In the genomic region with DNA sequence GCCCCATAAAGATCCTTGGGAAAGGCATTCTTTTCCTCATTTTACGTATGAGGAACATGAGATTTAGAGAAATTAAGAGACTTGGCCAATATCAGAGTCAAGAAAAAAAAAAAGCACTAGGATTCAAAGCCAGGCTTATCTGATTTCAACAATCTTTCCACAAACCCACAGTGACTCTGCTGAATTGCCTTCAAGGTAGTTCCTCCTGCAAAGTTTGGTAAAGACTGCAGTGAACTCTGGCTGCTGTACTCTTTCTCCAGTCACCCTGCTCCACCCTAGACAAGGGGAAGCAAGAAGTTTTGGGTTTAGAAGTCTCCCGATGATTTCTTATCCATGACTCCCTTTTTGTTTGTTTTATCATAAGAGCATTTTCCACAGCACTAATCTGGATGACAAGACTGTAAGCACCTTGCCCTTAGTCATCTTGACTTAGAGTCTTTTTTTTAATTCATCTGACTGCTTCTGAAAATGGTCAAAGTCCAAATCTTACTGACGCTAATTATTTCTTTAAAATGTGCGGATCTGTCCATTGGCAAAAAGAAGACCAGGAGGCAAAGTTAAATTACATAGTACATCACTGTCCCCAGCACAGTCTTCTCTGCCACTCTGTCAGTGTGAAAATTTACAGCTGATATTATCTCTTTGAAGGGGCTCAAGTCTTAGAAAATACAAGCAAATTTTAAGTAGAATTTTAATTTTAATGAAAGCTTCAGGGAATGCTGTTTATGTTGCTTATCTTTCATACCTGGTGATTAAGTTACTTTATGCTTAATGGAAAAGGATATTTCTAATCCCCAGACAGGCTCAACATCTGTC, we compare ENCODE assay signal across 1 cellular context.
TF ChIP-seq lines count a peak whose summit lies in the region.

No MANE protein-coding gene starts in this region.

TF ChIP-seq in K562, 482 proteins besides CTCF, POLR2A, EP300 and RAD21 (continued from another document):
- TF ChIP-seq, protein P1, sequence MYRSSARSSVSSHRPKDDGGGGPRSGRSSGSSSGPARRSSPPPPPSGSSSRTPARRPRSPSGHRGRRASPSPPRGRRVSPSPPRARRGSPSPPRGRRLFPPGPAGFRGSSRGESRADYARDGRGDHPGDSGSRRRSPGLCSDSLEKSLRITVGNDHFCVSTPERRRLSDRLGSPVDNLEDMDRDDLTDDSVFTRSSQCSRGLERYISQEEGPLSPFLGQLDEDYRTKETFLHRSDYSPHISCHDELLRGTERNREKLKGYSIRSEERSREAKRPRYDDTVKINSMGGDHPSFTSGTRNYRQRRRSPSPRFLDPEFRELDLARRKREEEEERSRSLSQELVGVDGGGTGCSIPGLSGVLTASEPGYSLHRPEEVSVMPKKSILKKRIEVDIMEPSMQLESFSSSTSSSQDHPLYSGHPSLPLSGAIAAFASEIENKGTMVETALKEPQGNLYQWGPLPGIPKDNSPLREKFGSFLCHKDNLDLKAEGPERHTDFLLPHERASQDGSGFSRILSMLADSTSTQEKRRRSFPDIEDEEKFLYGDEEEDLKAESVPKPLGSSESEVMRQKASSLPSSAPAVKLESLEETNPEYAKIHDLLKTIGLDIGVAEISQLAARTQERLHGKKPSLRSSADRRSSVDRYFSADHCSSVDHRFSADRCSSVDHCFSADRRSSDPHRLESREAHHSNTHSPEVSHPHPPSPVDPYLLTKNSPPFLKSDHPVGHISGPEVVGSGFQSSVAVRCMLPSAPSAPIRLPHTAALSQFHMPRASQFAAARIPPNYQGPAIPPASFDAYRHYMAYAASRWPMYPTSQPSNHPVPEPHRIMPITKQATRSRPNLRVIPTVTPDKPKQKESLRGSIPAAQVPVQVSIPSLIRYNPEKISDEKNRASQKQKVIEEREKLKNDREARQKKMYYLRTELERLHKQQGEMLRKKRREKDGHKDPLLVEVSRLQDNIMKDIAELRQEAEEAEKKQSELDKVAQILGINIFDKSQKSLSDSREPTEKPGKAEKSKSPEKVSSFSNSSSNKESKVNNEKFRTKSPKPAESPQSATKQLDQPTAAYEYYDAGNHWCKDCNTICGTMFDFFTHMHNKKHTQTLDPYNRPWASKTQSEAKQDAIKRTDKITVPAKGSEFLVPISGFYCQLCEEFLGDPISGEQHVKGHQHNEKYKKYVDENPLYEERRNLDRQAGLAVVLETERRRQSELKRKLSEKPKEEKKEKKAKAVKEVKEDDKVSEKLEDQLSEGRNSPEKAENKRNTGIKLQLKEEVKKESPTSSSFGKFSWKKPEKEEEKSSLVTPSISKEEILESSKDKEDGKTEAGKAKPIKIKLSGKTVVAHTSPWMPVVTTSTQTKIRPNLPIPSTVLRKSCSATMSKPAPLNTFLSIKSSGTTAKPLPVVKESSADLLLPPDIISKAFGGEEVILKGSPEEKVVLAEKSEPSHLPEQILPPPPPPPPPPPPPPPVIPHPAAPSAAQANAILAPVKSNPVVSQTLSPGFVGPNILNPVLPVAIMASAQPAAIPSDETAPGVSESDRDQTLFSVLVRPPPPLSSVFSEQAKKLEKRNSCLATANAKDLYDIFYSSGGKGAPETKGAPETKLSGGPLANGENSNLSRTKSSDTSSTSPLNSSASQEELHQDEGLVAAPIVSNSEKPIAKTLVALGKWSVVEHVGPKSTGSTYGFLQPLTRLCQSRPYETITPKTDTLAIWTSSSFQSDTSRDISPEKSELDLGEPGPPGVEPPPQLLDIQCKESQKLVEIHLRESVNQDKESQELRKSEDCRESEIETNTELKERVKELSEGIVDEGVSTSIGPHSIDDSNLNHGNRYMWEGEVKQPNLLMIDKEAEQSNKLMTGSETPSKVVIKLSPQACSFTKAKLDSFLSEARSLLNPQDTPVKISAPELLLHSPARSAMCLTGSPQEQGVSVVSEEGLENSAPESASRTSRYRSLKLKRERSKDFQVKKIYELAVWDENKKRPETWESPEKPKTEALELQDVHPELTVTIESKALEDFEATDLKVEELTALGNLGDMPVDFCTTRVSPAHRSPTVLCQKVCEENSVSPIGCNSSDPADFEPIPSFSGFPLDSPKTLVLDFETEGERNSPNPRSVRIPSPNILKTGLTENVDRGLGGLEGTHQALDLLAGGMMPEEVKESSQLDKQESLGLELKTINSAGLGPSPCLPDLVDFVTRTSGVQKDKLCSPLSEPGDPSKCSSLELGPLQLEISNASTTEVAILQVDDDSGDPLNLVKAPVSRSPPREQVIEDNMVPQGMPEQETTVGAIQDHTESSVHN (IDR thresholded peaks at IDR 0.05; ENCODE audit: borderline replicate concordance in 1 of 2, low read depth in 1 of 2): no peak
- TF ChIP-seq, protein P2, sequence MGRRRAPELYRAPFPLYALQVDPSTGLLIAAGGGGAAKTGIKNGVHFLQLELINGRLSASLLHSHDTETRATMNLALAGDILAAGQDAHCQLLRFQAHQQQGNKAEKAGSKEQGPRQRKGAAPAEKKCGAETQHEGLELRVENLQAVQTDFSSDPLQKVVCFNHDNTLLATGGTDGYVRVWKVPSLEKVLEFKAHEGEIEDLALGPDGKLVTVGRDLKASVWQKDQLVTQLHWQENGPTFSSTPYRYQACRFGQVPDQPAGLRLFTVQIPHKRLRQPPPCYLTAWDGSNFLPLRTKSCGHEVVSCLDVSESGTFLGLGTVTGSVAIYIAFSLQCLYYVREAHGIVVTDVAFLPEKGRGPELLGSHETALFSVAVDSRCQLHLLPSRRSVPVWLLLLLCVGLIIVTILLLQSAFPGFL (CRISPR knock-in tag; IDR thresholded peaks at IDR 0.05): no peak
- no peak for TF ChIP-seq RFX5 (IDR thresholded peaks at IDR 0.05; ENCODE audit: low read depth, low read length)
TF ChIP-seq in K562: peak in this region for 23.
